In genomic region chr17:49677933-49678847, GRCh38 we compare ENCODE assay signal across 8 cellular contexts. TPM values are rescaled to one million over a fixed set of nuclear protein-coding genes. Genes with fewer than 3 reads are reported as not detected.
A peak's percentile ranks its signal among the peaks of the same experiment; 100 is the strongest.
DNase-seq lines count a peak whose midpoint lies in the region; ATAC-seq and TF ChIP-seq lines count a peak whose summit lies in the region.

Gene SPOP, minus strand, starts transcription at chr17:49678097. Its CDS starts 55,287 bp downstream, at chr17:49622810.

- ATAC-seq in GM21619 (IDR thresholded peaks at IDR 0.05; ENCODE audit: unreplicated experiment) = peak; percentile 61

- H3K27me3 Mint-ChIP-seq in activated T-cell treated with anti-CD3 and anti-CD28 coated beads, Interleukin-2, amount 50 U/mL, for 24 hours = no peaks in the 10 kb centered on the region

- H3K4me3 Mint-ChIP-seq in activated T-cell treated with anti-CD3 and anti-CD28 coated beads, Interleukin-2, amount 50 U/mL, for 24 hours = peak within 1 kb of the TSS; percentile 98

- peak within 1 kb of the TSS; percentile 96 for H3K4me3 ChIP-seq in mucosa of stomach (ENCODE audit: low read length)

- in situ Hi-C loops in KBM-7 (cut with MboI; ENCODE audit: low pct_unique_long_range_greater_than_20kb, low sequenced_read_pairs) = no loop called here

- H3K9ac ChIP-seq in mucosa of stomach (ENCODE audit: low read length) = peak within 1 kb of the TSS; percentile 94

- TF ChIP-seq POLR2A in erythroblast (IDR thresholded peaks at IDR 0.05; ENCODE audit: low read length) = peak; percentile 46

- peak within 1 kb of the TSS; percentile 99 for H3K27ac Mint-ChIP-seq in activated T-cell treated with anti-CD3 and anti-CD28 coated beads, Interleukin-2, amount 50 U/mL, for 24 hours

- DNase-seq in DMS114 treated with DMSO at 0.1 percent for 48 hours (lab: John Stamatoyannopoulos, UW; ENCODE audit: unreplicated experiment) (peak; percentile 95), KBM-7 (peak; percentile 100), erythroblast (lab: John Stamatoyannopoulos, UW) (peak; percentile 100)
- peak; percentile 98 for DNase-seq in activated T-cell treated with anti-CD3 and anti-CD28 coated beads, Interleukin-2, amount 50 U/mL, for 24 hours
- peak; percentile 97 for DNase-seq in stimulated activated CD8-positive, alpha-beta memory T cell treated with anti-CD3 and anti-CD28 coated beads, Interleukin-7, amount 100 ng/mL, for 1 hour (ENCODE audit: low read depth in 2 of 2)

- H3K9me3 ChIP-seq in mucosa of stomach (ENCODE audit: control insufficient read depth, low read length) = no peaks in the 10 kb centered on the region

- H3K4me1 Mint-ChIP-seq in activated T-cell treated with anti-CD3 and anti-CD28 coated beads, Interleukin-2, amount 50 U/mL, for 24 hours (ENCODE audit: low read depth) = peaks cover 37% of the 10 kb centered on the region

- H3K9me3 Mint-ChIP-seq in activated T-cell treated with anti-CD3 and anti-CD28 coated beads, Interleukin-2, amount 50 U/mL, for 24 hours = peaks cover 4% of the 10 kb centered on the region

- H3K4me1 ChIP-seq in mucosa of stomach (ENCODE audit: control insufficient read depth, insufficient read depth, low read length) = peaks cover 17% of the 10 kb centered on the region

- peaks cover 35% of the 10 kb centered on the region for H3K36me3 Mint-ChIP-seq in activated T-cell treated with anti-CD3 and anti-CD28 coated beads, Interleukin-2, amount 50 U/mL, for 24 hours (ENCODE audit: low read depth)

- H3K36me3 ChIP-seq in mucosa of stomach (ENCODE audit: control insufficient read depth, insufficient read depth, low read length) = no peaks in the 10 kb centered on the region

- H3K27me3 ChIP-seq in mucosa of stomach (ENCODE audit: control insufficient read depth, insufficient read depth, low read length) = no peaks in the 10 kb centered on the region

TF ChIP-seq in PFSK-1, 5 proteins besides CTCF, POLR2A, EP300 and RAD21:
- TF ChIP-seq POLR2AphosphoS5 (IDR thresholded peaks at IDR 0.05; ENCODE audit: low read depth, low read length) = peak; percentile 72
- TF ChIP-seq FOXP2 (optimal IDR thresholded peaks at IDR 0.05; ENCODE audit: borderline replicate concordance, extremely low read depth, extremely low read length, insufficient read depth) = peak; percentile 100
- no peak for TF ChIP-seq REST (IDR thresholded peaks at IDR 0.05; ENCODE audit: insufficient read depth in 1 of 2, low read depth in 2 of 2, low read length in 2 of 2)
- TF ChIP-seq SIN3A (IDR thresholded peaks at IDR 0.05; ENCODE audit: borderline replicate concordance, insufficient read depth, low read length) = no peak
- TF ChIP-seq TAF1 (IDR thresholded peaks at IDR 0.05; ENCODE audit: borderline replicate concordance, insufficient read depth, low read length) = peak; percentile 80; the same call in 1 of the 2 replicates
TF ChIP-seq in PFSK-1: peak in this region for 3.

RNA-seq across cellular contexts. Expression of gene SPOP, which starts in this region (rescaled TPM):
- 52.6 TPM for polyA plus RNA-seq in PFSK-1 (2012; ENCODE audit: insufficient read length, low read depth)

Comparison
In these comparisons a context has a peak if more than half of its experiments do, and no peak if none do; other contexts are left out.
1. Peak in every context shown above with its lines: DNase-seq, ATAC-seq and H3K4me3 ChIP-seq.